Comparison of ENCODE assay signal across 33 cellular contexts in the genomic region with DNA sequence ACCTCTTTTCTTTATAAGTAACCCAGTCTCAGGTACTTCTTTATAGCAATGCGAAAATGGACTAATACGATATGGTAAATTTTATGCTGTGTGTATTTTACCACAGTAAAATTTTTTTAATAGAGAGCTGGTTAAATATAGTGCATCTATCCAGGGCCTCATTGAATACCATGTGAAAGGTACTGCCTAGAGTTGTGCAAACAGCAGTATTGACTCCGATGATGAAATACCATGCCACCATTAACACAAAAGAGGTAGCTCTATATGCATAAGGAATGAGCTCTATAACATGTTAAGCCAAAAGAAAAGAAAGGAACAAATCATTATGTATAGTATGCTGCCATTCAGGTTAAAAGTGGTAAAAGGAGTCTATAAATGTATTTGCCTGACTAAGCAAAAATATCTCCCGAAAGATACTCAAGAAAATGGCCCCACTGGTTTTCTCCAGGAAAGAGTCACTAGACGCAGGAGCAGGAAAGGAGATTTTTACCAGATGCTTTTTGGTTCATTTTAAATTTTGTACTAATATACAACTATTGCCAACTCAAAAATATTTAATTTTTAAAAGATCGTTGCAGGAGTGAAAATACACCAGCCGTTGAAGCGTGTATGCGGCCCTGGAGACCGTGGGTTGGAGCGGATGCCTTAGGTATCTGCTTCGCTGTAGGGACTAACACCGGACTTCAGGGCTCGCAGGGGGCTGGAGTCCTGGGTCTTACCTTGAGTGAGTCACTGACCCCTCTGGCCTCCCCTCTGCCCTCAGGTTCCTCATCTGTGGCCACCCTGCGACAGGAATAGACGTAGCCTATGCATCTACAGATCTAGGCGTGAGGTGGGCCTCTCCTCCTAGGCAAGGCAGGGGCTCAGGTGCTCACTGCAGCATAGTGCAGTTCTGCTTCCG.
DNase-seq lines count a peak whose midpoint lies in the region; ATAC-seq, FAIRE-seq and TF ChIP-seq lines count a peak whose summit lies in the region.
"Had no signal": no experiment of that assay in that cellular context is flagged by ENCODE, and none has a peak within 500 bp of the region (broad histone marks: within the 10 kb centered on the region; RNA-seq: fewer than 3 reads in every experiment).

No MANE protein-coding gene starts in this region.

- no peaks in the 10 kb centered on the region for H3K27me3 Mint-ChIP-seq in activated CD4-positive, alpha-beta T cell treated with anti-CD3 and anti-CD28 coated beads, Interleukin-2, amount 10 ng/mL, durations not matched to agents 7 days and 5 days
- H3K27me3 Mint-ChIP-seq in activated CD4-positive, alpha-beta T cell treated with anti-CD3 and anti-CD28 coated beads, Interleukin-2, amount 10 ng/mL, durations not matched to agents 24 days and 14 days, result peaks cover 5% of the 10 kb centered on the region
- H3K27me3 Mint-ChIP-seq: central memory CD8-positive, alpha-beta T cell; effector memory CD8-positive, alpha-beta T cell; natural killer cell treated with Interleukin-12 subunit alpha and Interleukin-12 subunit beta and Interleukin-15 and Interleukin-18, amount 100 ng/mL, for 72 hours; stimulated activated naive CD8-positive, alpha-beta T cell treated with anti-CD3 and anti-CD28 coated beads, Interleukin-15, amount 100 ng/mL, for 72 hours had no signal

- H3K9me3 ChIP-seq in H1 (ENCODE audit: insufficient read depth in 2 of 2, low read depth in 1 of 2, low read length in 1 of 2) (peaks cover 6 to 10% of the 10 kb centered on the region in 2 experiments; a peak in 2 of 4 replicates), prostate gland (no peaks in the 10 kb centered on the region), sigmoid colon (no peaks in the 10 kb centered on the region)
- H3K9me3 ChIP-seq: body of pancreas, mucosa of descending colon, pancreas had no signal

- TF ChIP-seq CTCF in H1 (IDR thresholded peaks at IDR 0.05; ENCODE audit: control extremely low read depth in 1 of 3, insufficient read depth in 1 of 3, low read depth in 1 of 3, low read length in 3 of 3) (no peak), prostate gland (IDR thresholded peaks at IDR 0.05) (no peak), sigmoid colon (IDR thresholded peaks at IDR 0.05) (no peak)

- no peaks in the 10 kb centered on the region for H3K79me1 ChIP-seq in H1 (ENCODE audit: low read depth, low read length)

- H4K91ac ChIP-seq in H1 (replicated peaks; ENCODE audit: insufficient read length, low read length), result peak overlapping the region; percentile 61

- CTCF ChIA-PET in activated CD4-positive, alpha-beta T cell treated with anti-CD3 and anti-CD28 coated beads, Interleukin-2, amount 10 ng/mL, durations not matched to agents 7 days and 5 days (lab: Charles Lee), result interaction anchor here (1.0 to 2.1 kb wide), 3 partner anchors 7 to 111 kb away, joined by 3 to 7 read pairs (median 3); no protein-coding TSS in a partner anchor
- CTCF ChIA-PET in H1 (lab: Charles Lee; ENCODE audit: partially characterized antibody), result interaction anchor here (1.6 to 12.8 kb wide), 5 partner anchors 12 to 126 kb away, joined by 5 to 128 read pairs (median 6); no protein-coding TSS in a partner anchor

- no peak overlapping the region for H2BK15ac ChIP-seq in H1 (ENCODE audit: low read length)

- H3K27ac ChIP-seq in H1 (ENCODE audit: low read depth, low read length) (no peak overlapping the region), prostate gland (peak overlapping the region in 1 of 2 donors; percentile 53), sigmoid colon (no peak overlapping the region)
- H3K27ac ChIP-seq: body of pancreas, pancreas, thoracic aorta, WERI-Rb-1 had no signal

- H3K4me2 ChIP-seq in H1 (ENCODE audit: insufficient read depth in 1 of 2, low read depth in 2 of 2, low read length in 2 of 2), result no peak overlapping the region

- H2BK5ac ChIP-seq in H1 (ENCODE audit: low read depth, low read length), result no peak overlapping the region

- no peak overlapping the region for H3K9ac ChIP-seq in H1 (replicated peaks in 1 of 4; ENCODE audit: extremely low read depth in 1 of 4, low read depth in 3 of 4, low read length in 3 of 4)

- 0 out of 2 replicates have a peak overlapping the region, but pooled peaks have one; percentile 77 for H2BK12ac ChIP-seq in H1 (ENCODE audit: low read depth, low read length)

- TF ChIP-seq RAD21 in H1 (IDR thresholded peaks at IDR 0.05 in 1 of 2, conservative IDR thresholded peaks at IDR 0.05 in 1 of 2; ENCODE audit: low read depth in 2 of 2, low read length in 2 of 2), result no peak

- H3K27me3 ChIP-seq in H1 (replicated peaks in 1 of 4; ENCODE audit: control insufficient read depth in 3 of 4, extremely low read depth in 1 of 4, insufficient read depth in 3 of 4, low read length in 3 of 4) (no peaks in the 10 kb centered on the region), prostate gland (replicated peaks; ENCODE audit: insufficient read depth) (no peaks in the 10 kb centered on the region), sigmoid colon (no peaks in the 10 kb centered on the region)
- H3K27me3 ChIP-seq: body of pancreas, pancreas had no signal

- H3K18ac ChIP-seq in H1 (ENCODE audit: extremely low read depth, low read length), result no peak overlapping the region

- no peak overlapping the region for H3K4ac ChIP-seq in H1 (replicated peaks; ENCODE audit: insufficient read length, low read depth, low read length)

- H3K56ac ChIP-seq in H1 (replicated peaks; ENCODE audit: insufficient read length, low read depth, low read length), result no peak overlapping the region

- TF ChIP-seq EP300 in H1 (IDR thresholded peaks at IDR 0.05; ENCODE audit: borderline replicate concordance in 1 of 2, low read depth in 2 of 2, low read length in 2 of 2) (no peak), sigmoid colon (IDR thresholded peaks at IDR 0.05) (no peak)

- H3K36me3 ChIP-seq in H1 (ENCODE audit: control insufficient read depth in 2 of 4, insufficient read depth in 4 of 4, low read length in 3 of 4) (no peaks in the 10 kb centered on the region), prostate gland (no peaks in the 10 kb centered on the region), sigmoid colon (no peaks in the 10 kb centered on the region)
- H3K36me3 ChIP-seq: pancreas, thoracic aorta, WERI-Rb-1 had no signal

- H2BK20ac ChIP-seq in H1 (ENCODE audit: low read length), result 0 out of 2 replicates have a peak overlapping the region, but pooled peaks have one; percentile 9

- H3K9me3 Mint-ChIP-seq in activated CD4-positive, alpha-beta T cell treated with anti-CD3 and anti-CD28 coated beads, Interleukin-2, amount 10 ng/mL, durations not matched to agents 7 days and 5 days, result peaks cover 26% of the 10 kb centered on the region
- H3K9me3 Mint-ChIP-seq in activated CD4-positive, alpha-beta T cell treated with anti-CD3 and anti-CD28 coated beads, Interleukin-2, amount 10 ng/mL, durations not matched to agents 24 days and 14 days, result no peaks in the 10 kb centered on the region
- H3K9me3 Mint-ChIP-seq: central memory CD8-positive, alpha-beta T cell; effector memory CD8-positive, alpha-beta T cell had no signal

- no peak overlapping the region for H3K4me3 Mint-ChIP-seq in activated CD4-positive, alpha-beta T cell treated with anti-CD3 and anti-CD28 coated beads, Interleukin-2, amount 10 ng/mL, durations not matched to agents 7 days and 5 days
- no peak overlapping the region for H3K4me3 Mint-ChIP-seq in activated CD4-positive, alpha-beta T cell treated with anti-CD3 and anti-CD28 coated beads, Interleukin-2, amount 10 ng/mL, durations not matched to agents 24 days and 14 days
- H3K4me3 Mint-ChIP-seq: activated T-cell treated with anti-CD3 and anti-CD28 coated beads, Interleukin-2, amount 50 U/mL, for 72 hours; CD8-positive, alpha-beta memory T cell; central memory CD8-positive, alpha-beta T cell; effector memory CD8-positive, alpha-beta T cell; natural killer cell treated with Interleukin-12 subunit alpha and Interleukin-12 subunit beta and Interleukin-15 and Interleukin-18, amount 100 ng/mL, for 72 hours; stimulated activated naive CD8-positive, alpha-beta T cell treated with anti-CD3 and anti-CD28 coated beads, Interleukin-15, amount 100 ng/mL, for 72 hours had no signal

- no peak for DNase-seq in activated CD4-positive, alpha-beta T cell treated with anti-CD3 and anti-CD28 coated beads, Interleukin-2, amount 10 ng/mL, durations not matched to agents 7 days and 5 days
- DNase-seq in activated CD4-positive, alpha-beta T cell treated with anti-CD3 and anti-CD28 coated beads, Interleukin-2, amount 10 ng/mL, durations not matched to agents 24 days and 14 days, result no peak
- DNase-seq in MV-4-11 (lab: John Stamatoyannopoulos, UW), result peak; percentile 26
- no peak for DNase-seq in H1 (ENCODE audit: low read depth in 1 of 2, low spot score in 2 of 2)
- DNase-seq in prostate gland (ENCODE audit: low spot score), result peak; percentile 30
- DNase-seq in sigmoid colon, result no peak
- DNase-seq in DMS79 (lab: John Stamatoyannopoulos, UW), result no peak
- DNase-seq: activated T-cell treated with anti-CD3 and anti-CD28 coated beads, Interleukin-2, amount 50 U/mL, for 72 hours; body of pancreas; effector memory CD8-positive, alpha-beta T cell; glutamatergic neuron; mammary epithelial cell; NCI-H1105 treated with DMSO at 0.1 percent for 48 hours; NCI-H187 treated with DMSO at 0.1 percent for 48 hours; NCI-H2171; NCI-H524; pancreas; retina; SHP77; small intestine; stimulated activated naive CD8-positive, alpha-beta T cell treated with anti-CD3 and anti-CD28 coated beads, Interleukin-15, amount 100 ng/mL, for 72 hours; T-helper 9 cell; WERI-Rb-1 had no signal

- FAIRE-seq in H1 (lab: Jason Lieb, UNC), result no peak
- FAIRE-seq: GM18507, GM19239, H54, pancreas, small intestine had no signal

- H3K36me3 Mint-ChIP-seq in activated CD4-positive, alpha-beta T cell treated with anti-CD3 and anti-CD28 coated beads, Interleukin-2, amount 10 ng/mL, durations not matched to agents 7 days and 5 days (ENCODE audit: low read depth), result peaks cover 31% of the 10 kb centered on the region
- H3K36me3 Mint-ChIP-seq in activated CD4-positive, alpha-beta T cell treated with anti-CD3 and anti-CD28 coated beads, Interleukin-2, amount 10 ng/mL, durations not matched to agents 24 days and 14 days (ENCODE audit: low read depth), result peaks cover 5% of the 10 kb centered on the region

- intact Hi-C loops in activated CD4-positive, alpha-beta T cell treated with anti-CD3 and anti-CD28 coated beads, Interleukin-2, amount 10 ng/mL, durations not matched to agents 24 days and 14 days (cut with micrococcal nuclease), result no loop called here
- intact Hi-C loops in prostate gland (cut with DNase I) (no loop called here), sigmoid colon (cut with DNase I) (no loop called here)

- no peak overlapping the region for H3K4me3 ChIP-seq in H1 (ENCODE audit: extremely low read depth in 1 of 4, insufficient read depth in 2 of 4, low read depth in 3 of 4, low read length in 4 of 4)
- H3K4me3 ChIP-seq in prostate gland, result no peak overlapping the region
- no peak overlapping the region for H3K4me3 ChIP-seq in sigmoid colon
- H3K4me3 ChIP-seq: body of pancreas, mucosa of descending colon, pancreas, thoracic aorta had no signal

- no peak overlapping the region for H2AK5ac ChIP-seq in H1 (ENCODE audit: low read depth, low read length)

- H3K14ac ChIP-seq in H1 (ENCODE audit: insufficient read length), result no peak overlapping the region

- H3K23ac ChIP-seq in H1 (ENCODE audit: insufficient read length), result no peak overlapping the region

- H2BK120ac ChIP-seq in H1 (replicated peaks; ENCODE audit: low read depth, low read length), result no peak overlapping the region

- peaks cover 49% of the 10 kb centered on the region for H3K4me1 Mint-ChIP-seq in activated CD4-positive, alpha-beta T cell treated with anti-CD3 and anti-CD28 coated beads, Interleukin-2, amount 10 ng/mL, durations not matched to agents 7 days and 5 days
- peaks cover 42% of the 10 kb centered on the region for H3K4me1 Mint-ChIP-seq in activated CD4-positive, alpha-beta T cell treated with anti-CD3 and anti-CD28 coated beads, Interleukin-2, amount 10 ng/mL, durations not matched to agents 24 days and 14 days

- H4K8ac ChIP-seq in H1 (ENCODE audit: extremely low read depth, insufficient read depth, low read length), result no peak overlapping the region; the same call in 1 of the 2 replicates

- H2AFZ ChIP-seq in H1 (ENCODE audit: low read length), result no peak overlapping the region

- H4K5ac ChIP-seq in H1 (ENCODE audit: insufficient read length, low read depth, low read length), result no peak overlapping the region

- peaks cover 0 to 5% (median 3%) of the 10 kb centered on the region in 4 experiments; a peak in 4 of 7 replicates for H3K4me1 ChIP-seq in H1 (replicated peaks in 1 of 4; ENCODE audit: control insufficient read depth in 3 of 4, insufficient read depth in 4 of 4, low read length in 3 of 4)
- H3K4me1 ChIP-seq in prostate gland (replicated peaks), result no peaks in the 10 kb centered on the region
- H3K4me1 ChIP-seq in sigmoid colon, result peaks cover 0 to 21% (median 16%) of the 10 kb centered on the region in 4 donors
- H3K4me1 ChIP-seq: pancreas had no signal

- H3K79me2 ChIP-seq in H1 (ENCODE audit: control insufficient read depth in 1 of 2, insufficient read depth in 2 of 2, low read length in 2 of 2), result no peaks in the 10 kb centered on the region

- POLR2A ChIA-PET in activated CD4-positive, alpha-beta T cell treated with anti-CD3 and anti-CD28 coated beads, Interleukin-2, amount 10 ng/mL, durations not matched to agents 7 days and 5 days (lab: Charles Lee), result no interaction called here
- POLR2A ChIA-PET in H1 (lab: Charles Lee; ENCODE audit: partially characterized antibody), result interaction anchor here (0.6 kb wide), 1 partner anchor 64 kb away, joined by 4 read pairs; no protein-coding TSS in a partner anchor

- ATAC-seq in HG02870 (IDR thresholded peaks at IDR 0.05; ENCODE audit: unreplicated experiment), result no peak
- ATAC-seq: activated T-cell treated with anti-CD3 and anti-CD28 coated beads, Interleukin-2, amount 50 U/mL, for 72 hours; body of pancreas; effector memory CD8-positive, alpha-beta T cell; mucosa of descending colon; natural killer cell treated with Interleukin-12 subunit alpha and Interleukin-12 subunit beta and Interleukin-15 and Interleukin-18, amount 100 ng/mL, for 72 hours; Panc1; pancreas; stimulated activated naive CD8-positive, alpha-beta T cell treated with anti-CD3 and anti-CD28 coated beads, Interleukin-15, amount 100 ng/mL, for 72 hours had no signal

- no peaks in the 10 kb centered on the region for H4K20me1 ChIP-seq in H1 (replicated peaks in 1 of 2; ENCODE audit: control insufficient read depth in 1 of 2, insufficient read depth in 2 of 2, low read length in 2 of 2)

- H3K23me2 ChIP-seq in H1 (ENCODE audit: low read depth, low read length), result no peaks in the 10 kb centered on the region; the same call in 1 of the 2 replicates

- 89% methylated on average over 18 of the region's 18 CpGs; no CpG with 5 or more reads in 1 of the 2 experiments for WGBS in H1 (ENCODE audit: extremely low coverage in 1 of 2, insufficient coverage in 1 of 2, insufficient read length in 1 of 2, insufficient replicate concordance in 2 of 2, low coverage in 1 of 2, low lambda C conversion rate in 2 of 2, missing lambda C conversion rate in 1 of 2), 2 experiments
- 80% methylated on average over 18 of the region's 18 CpGs for WGBS in prostate gland
- WGBS in sigmoid colon, 2 donors, result 88 to 90% methylated on average over 18 of the region's 18 CpGs

- H3K27ac Mint-ChIP-seq in activated CD4-positive, alpha-beta T cell treated with anti-CD3 and anti-CD28 coated beads, Interleukin-2, amount 10 ng/mL, durations not matched to agents 7 days and 5 days, result peak overlapping the region; percentile 65
- no peak overlapping the region for H3K27ac Mint-ChIP-seq in activated CD4-positive, alpha-beta T cell treated with anti-CD3 and anti-CD28 coated beads, Interleukin-2, amount 10 ng/mL, durations not matched to agents 24 days and 14 days
- H3K27ac Mint-ChIP-seq: activated T-cell treated with anti-CD3 and anti-CD28 coated beads, Interleukin-2, amount 50 U/mL, for 72 hours had no signal

- TF ChIP-seq POLR2A in H1 (IDR thresholded peaks at IDR 0.05; ENCODE audit: control extremely low read depth in 1 of 2, low read depth in 2 of 2, low read length in 2 of 2) (no peak), prostate gland (IDR thresholded peaks at IDR 0.05) (no peak), sigmoid colon (IDR thresholded peaks at IDR 0.05) (no peak)

Comparison
In these comparisons a context has a peak if more than half of its experiments do, and no peak if none do; other contexts are left out.
1. DNase-seq: peak in MV-4-11 (single experiment) and prostate gland (single experiment); none in activated CD4-positive, alpha-beta T cell treated with anti-CD3 and anti-CD28 coated beads, Interleukin-2, amount 10 ng/mL, durations not matched to agents 7 days and 5 days (single experiment), activated CD4-positive, alpha-beta T cell treated with anti-CD3 and anti-CD28 coated beads, Interleukin-2, amount 10 ng/mL, durations not matched to agents 24 days and 14 days (single experiment), H1 (0 of 2), sigmoid colon (single experiment) and DMS79 (single experiment).